In the genomic region with DNA sequence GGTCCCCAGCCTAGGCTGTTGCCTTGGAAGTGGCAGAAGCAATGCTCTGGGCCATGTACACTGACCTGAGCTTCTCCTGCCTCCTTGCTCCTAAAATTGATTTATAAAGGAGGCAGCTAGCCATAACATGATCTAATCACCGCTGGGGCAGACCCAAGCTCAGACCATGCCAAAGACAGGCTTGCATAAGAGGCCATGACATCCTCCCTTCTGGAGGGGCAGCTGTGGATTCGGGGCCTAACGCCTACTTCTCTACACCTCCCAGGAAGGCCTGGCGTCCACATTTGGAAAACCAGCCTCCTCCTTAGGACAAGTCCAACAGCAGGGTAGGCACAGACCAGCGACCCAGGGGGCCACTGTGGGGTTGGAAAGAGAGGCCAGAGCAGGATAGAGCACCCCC, we compare ENCODE assay signal across 20 cellular contexts. TPM values are rescaled to one million over a fixed set of nuclear protein-coding genes. Genes with fewer than 3 reads are reported as not detected.
DNase-seq lines count a peak whose midpoint lies in the region; ATAC-seq and TF ChIP-seq lines count a peak whose summit lies in the region.
"Had no signal": no experiment of that assay in that cellular context is flagged by ENCODE, and none has a peak within 500 bp of the region (broad histone marks: within the 10 kb centered on the region; RNA-seq: fewer than 3 reads in every experiment).

No MANE protein-coding gene starts in this region.

- H3K4me1 Mint-ChIP-seq in activated T-helper 17 cell treated with anti-CD3 and anti-CD28 coated beads, Interleukin-2, amount 50 U/mL, for 72 hours: peaks cover 4% of the 10 kb centered on the region

- H3K4me1 ChIP-seq in gastroesophageal sphincter (peaks cover 0 to 81% (median 40%) of the 10 kb centered on the region in 3 donors), upper lobe of left lung (peaks cover 41 to 71% (median 57%) of the 10 kb centered on the region in 4 donors)

- TF ChIP-seq CTCF in gastroesophageal sphincter (IDR thresholded peaks at IDR 0.05) (no peak), omental fat pad (IDR thresholded peaks at IDR 0.05) (no peak), upper lobe of left lung (IDR thresholded peaks at IDR 0.05) (no peak)

- no CpG with 5 or more reads among the region's 5 CpGs for WGBS in gastroesophageal sphincter (ENCODE audit: low coverage in 1 of 2), 2 donors
- 84 to 97% methylated on average over 4 to 5 of the region's 5 CpGs for WGBS in upper lobe of left lung, 2 donors

- H3K4me3 ChIP-seq in gastroesophageal sphincter (no peak overlapping the region), upper lobe of left lung (no peak overlapping the region)

- no peak overlapping the region for H3K4me3 Mint-ChIP-seq in activated T-helper 17 cell treated with anti-CD3 and anti-CD28 coated beads, Interleukin-2, amount 50 U/mL, for 72 hours
- H3K4me3 Mint-ChIP-seq: activated CD4-positive, alpha-beta memory T cell treated with anti-CD3 and anti-CD28 coated beads for 36 hours; dendritic cell treated with granulocyte-macrophage colony-stimulating factor and Interleukin-4, amounts not matched to agents 40 ng/mL and 50 ng/mL, for 4 days had no signal

- H3K27me3 ChIP-seq in gastroesophageal sphincter (no peaks in the 10 kb centered on the region), upper lobe of left lung (no peaks in the 10 kb centered on the region)

- TF ChIP-seq POLR2A in gastroesophageal sphincter (IDR thresholded peaks at IDR 0.05) (no peak), upper lobe of left lung (IDR thresholded peaks at IDR 0.05) (no peak)

- no peaks in the 10 kb centered on the region for H3K27me3 Mint-ChIP-seq in activated T-helper 17 cell treated with anti-CD3 and anti-CD28 coated beads, Interleukin-2, amount 50 U/mL, for 72 hours
- H3K27me3 Mint-ChIP-seq: activated CD4-positive, alpha-beta memory T cell treated with anti-CD3 and anti-CD28 coated beads for 36 hours; dendritic cell treated with granulocyte-macrophage colony-stimulating factor and Interleukin-4, amounts not matched to agents 40 ng/mL and 50 ng/mL, for 4 days had no signal

- H3K27ac ChIP-seq in gastroesophageal sphincter (peak overlapping the region in 3 of 4 donors; percentile 54 to 70 (median 63)), upper lobe of left lung (peak overlapping the region; percentile 5 to 62 (median 34))

- peaks cover 15% of the 10 kb centered on the region for H3K36me3 Mint-ChIP-seq in activated T-helper 17 cell treated with anti-CD3 and anti-CD28 coated beads, Interleukin-2, amount 50 U/mL, for 72 hours (ENCODE audit: low read depth)

- H3K36me3 ChIP-seq in gastroesophageal sphincter: peaks cover 0 to 79% of the 10 kb centered on the region in 2 donors
- H3K36me3 ChIP-seq in upper lobe of left lung: peaks cover 6 to 69% (median 55%) of the 10 kb centered on the region in 4 donors

- peak overlapping the region; percentile 38 for H3K27ac Mint-ChIP-seq in activated T-helper 17 cell treated with anti-CD3 and anti-CD28 coated beads, Interleukin-2, amount 50 U/mL, for 72 hours
- H3K27ac Mint-ChIP-seq: activated CD4-positive, alpha-beta memory T cell treated with anti-CD3 and anti-CD28 coated beads for 36 hours; dendritic cell treated with granulocyte-macrophage colony-stimulating factor and Interleukin-4, amounts not matched to agents 40 ng/mL and 50 ng/mL, for 4 days had no signal

- no peak for ATAC-seq in activated T-helper 17 cell treated with anti-CD3 and anti-CD28 coated beads, Interleukin-2, amount 50 U/mL, for 72 hours (replicated peaks)
- ATAC-seq in gastroesophageal sphincter (peak; percentile 85), omental fat pad (ENCODE audit: low FRiP score) (peak; percentile 33), upper lobe of left lung (ENCODE audit: low FRiP score in 2 of 2) (peak in 1 of 2 donors; percentile 84), GM21381 (IDR thresholded peaks at IDR 0.05; ENCODE audit: unreplicated experiment) (no peak), HG03469 (IDR thresholded peaks at IDR 0.05; ENCODE audit: unreplicated experiment) (no peak)

- TF ChIP-seq EP300 in gastroesophageal sphincter (IDR thresholded peaks at IDR 0.05): no peak
- no peak for TF ChIP-seq EP300 in upper lobe of left lung (IDR thresholded peaks at IDR 0.05)

- no peaks in the 10 kb centered on the region for H3K9me3 Mint-ChIP-seq in activated T-helper 17 cell treated with anti-CD3 and anti-CD28 coated beads, Interleukin-2, amount 50 U/mL, for 72 hours
- H3K9me3 Mint-ChIP-seq: activated CD4-positive, alpha-beta memory T cell treated with anti-CD3 and anti-CD28 coated beads for 36 hours; dendritic cell treated with granulocyte-macrophage colony-stimulating factor and Interleukin-4, amounts not matched to agents 40 ng/mL and 50 ng/mL, for 4 days had no signal

- DNase-seq in omental fat pad (ENCODE audit: low spot score) (no peak), upper lobe of left lung (no peak)
- DNase-seq in NK-92 treated with Interleukin-12 subunit alpha and Interleukin-12 subunit beta, amount 100 ng/mL, for 24 hours (lab: John Stamatoyannopoulos, UW): no peak
- no peak for DNase-seq in activated CD4-positive, alpha-beta T cell treated with anti-CD3 and anti-CD28 coated beads, Interleukin-2, amount 50 U/mL, for 1 hour
- DNase-seq: activated CD4-positive, alpha-beta memory T cell treated with anti-CD3 and anti-CD28 coated beads for 36 hours; anterior cingulate cortex; mesendoderm; MV-4-11; NCI-H2171 treated with DMSO at 0.1 percent for 48 hours; nucleus accumbens; SIG-M5; substantia nigra; T1000 had no signal

- H3K9me3 ChIP-seq in gastroesophageal sphincter: no peaks in the 10 kb centered on the region
- H3K9me3 ChIP-seq in upper lobe of left lung: no peaks in the 10 kb centered on the region

RNA-seq across cellular contexts. Expression of a gene that starts 12.4 kb away (rescaled TPM):
- 1 to 10 TPM in 1 of 2 donors, under 1 TPM in 1; 0.21 to 1.4 TPM for total RNA-seq in activated T-helper 17 cell treated with anti-CD3 and anti-CD28 coated beads, Interleukin-2, amount 50 U/mL, for 72 hours
- total RNA-seq in gastroesophageal sphincter: 1 to 10 TPM in 1 of 4 donors, under 1 TPM in 2, not detected in 1; 0.19 to 2.1 (median 0.27) TPM
- total RNA-seq in omental fat pad: 1 to 10 TPM in 3 of 4 donors, not detected in 1; 1.7 to 2.7 (median 2.0) TPM
- total RNA-seq in upper lobe of left lung: 1 to 10 TPM in 5 of 6 donors, under 1 TPM in 1; 0.78 to 5.0 (median 1.6) TPM
- total RNA-seq: fibroblast of lung had no signal

RNA-seq across cellular contexts. Expression of a gene that starts 27.0 kb away (rescaled TPM):
- under 1 TPM; 0.52 to 0.74 TPM for total RNA-seq in activated T-helper 17 cell treated with anti-CD3 and anti-CD28 coated beads, Interleukin-2, amount 50 U/mL, for 72 hours
- total RNA-seq in gastroesophageal sphincter: 10 to 100 TPM in 3 of 4 donors, 1 to 10 TPM in 1; 7.5 to 26.7 (median 17.3) TPM
- total RNA-seq in omental fat pad: 10 to 100 TPM in 2 of 4 donors, 1 to 10 TPM in 2; 8.0 to 14.2 (median 11.4) TPM
- total RNA-seq in upper lobe of left lung: 10 to 100 TPM; 14.7 to 49.2 (median 21.4) TPM

RNA-seq across cellular contexts. Expression of a gene that starts 37.7 kb away (rescaled TPM):
- total RNA-seq in activated T-helper 17 cell treated with anti-CD3 and anti-CD28 coated beads, Interleukin-2, amount 50 U/mL, for 72 hours: 10 to 100 TPM; 20.6 to 42.1 TPM
- 100 to 1,000 TPM in 2 of 4 donors, 10 to 100 TPM in 2; 94.2 to 145 (median 110) TPM for total RNA-seq in gastroesophageal sphincter
- 100 to 1,000 TPM in 3 of 4 donors, 10 to 100 TPM in 1; 67.8 to 154 (median 124) TPM for total RNA-seq in omental fat pad
- 100 to 1,000 TPM in 4 of 6 donors, 10 to 100 TPM in 2; 69.1 to 221 (median 147) TPM for total RNA-seq in upper lobe of left lung

RNA-seq across cellular contexts. Expression of a gene that starts 40.0 kb away (rescaled TPM):
- not detected for total RNA-seq in activated T-helper 17 cell treated with anti-CD3 and anti-CD28 coated beads, Interleukin-2, amount 50 U/mL, for 72 hours
- total RNA-seq in gastroesophageal sphincter: not detected
- total RNA-seq in omental fat pad: not detected
- 1 to 10 TPM in 3 of 6 donors, not detected in 3; 3.5 to 7.6 (median 3.8) TPM for total RNA-seq in upper lobe of left lung
- total RNA-seq: activated CD4-positive, alpha-beta memory T cell treated with anti-CD3 and anti-CD28 coated beads for 36 hours; fibroblast of lung; HT1080 had no signal

RNA-seq across cellular contexts. Expression of a gene that starts 50.0 kb away (rescaled TPM):
- total RNA-seq in activated T-helper 17 cell treated with anti-CD3 and anti-CD28 coated beads, Interleukin-2, amount 50 U/mL, for 72 hours: under 1 TPM in 1 of 2 donors, not detected in 1; 0.19 TPM
- total RNA-seq in gastroesophageal sphincter (100 to 1,000 TPM in 1 of 4 donors, 10 to 100 TPM in 3; 14.8 to 111 (median 55.0) TPM), omental fat pad (10 to 100 TPM in 2 of 4 donors, 1 to 10 TPM in 2; 1.0 to 24.9 (median 8.9) TPM), upper lobe of left lung (100 to 1,000 TPM in 4 of 6 donors, 10 to 100 TPM in 2; 40.0 to 167 (median 112) TPM)
- total RNA-seq: activated CD4-positive, alpha-beta memory T cell treated with anti-CD3 and anti-CD28 coated beads for 36 hours; HT1080 had no signal

Comparison
In these comparisons a context has a peak if more than half of its experiments do, and no peak if none do; other contexts are left out.
1. ATAC-seq: peak in gastroesophageal sphincter (single experiment) and omental fat pad (single experiment); none in activated T-helper 17 cell treated with anti-CD3 and anti-CD28 coated beads, Interleukin-2, amount 50 U/mL, for 72 hours (single experiment), GM21381 (single experiment) and HG03469 (single experiment).
2. RNA of a gene that starts 27.0 kb away (total RNA-seq): 14.7 to 49.2 TPM in upper lobe of left lung, 7.5 to 26.7 TPM in gastroesophageal sphincter and 8.0 to 14.2 TPM in omental fat pad; 0.52 to 0.74 TPM in activated T-helper 17 cell treated with anti-CD3 and anti-CD28 coated beads, Interleukin-2, amount 50 U/mL, for 72 hours; every median in the first group is over 4 times any median in the second.